8 cellular contexts compared by ENCODE assay signal in genomic region chr3:50260942-50261441, GRCh38. TPM values are rescaled to one million over a fixed set of nuclear protein-coding genes. Genes with fewer than 3 reads are reported as not detected.
A peak's percentile ranks its signal among the peaks of the same experiment; 100 is the strongest.
DNase-seq lines count a peak whose midpoint lies in the region; ATAC-seq and TF ChIP-seq lines count a peak whose summit lies in the region.

No MANE protein-coding gene starts in this region.

- no peaks in the 10 kb centered on the region for H3K9me3 Mint-ChIP-seq in CD4-positive, alpha-beta T cell
- no peaks in the 10 kb centered on the region for H3K9me3 Mint-ChIP-seq in progenitor cell of endocrine pancreas (ENCODE audit: low read depth)

- no peak overlapping the region for H3K27ac ChIP-seq in CD4-positive, alpha-beta T cell (ENCODE audit: low read depth, low read length)
- H3K27ac ChIP-seq in Panc1 (ENCODE audit: low read length) (peak overlapping the region; percentile 72; the same call in 1 of the 2 replicates), esophagus (ENCODE audit: low read depth in 2 of 2, low read length in 1 of 2) (peak overlapping the region; percentile 85 to 90)

- H3K4me3 Mint-ChIP-seq in CD4-positive, alpha-beta T cell, result peak overlapping the region; percentile 54
- peak overlapping the region; percentile 56 for H3K4me3 Mint-ChIP-seq in progenitor cell of endocrine pancreas (ENCODE audit: low read depth)

- TF ChIP-seq CTCF in CD4-positive, alpha-beta T cell (IDR thresholded peaks at IDR 0.05), result no peak
- no peak for TF ChIP-seq CTCF in Panc1 (IDR thresholded peaks at IDR 0.05)
- TF ChIP-seq CTCF in progenitor cell of endocrine pancreas (IDR thresholded peaks at IDR 0.05; ENCODE audit: unreplicated experiment), result no peak

- POLR2A ChIA-PET in CD4-positive, alpha-beta T cell (lab: Charles Lee), result interaction anchor here (0.6 to 1.5 kb wide), 3 partner anchors 9 to 165 kb away, joined by 3 to 4 read pairs (median 3); no protein-coding TSS in a partner anchor
- POLR2A ChIA-PET in Panc1 (lab: Charles Lee), result no interaction called here

- no peak overlapping the region for H3K27ac Mint-ChIP-seq in CD4-positive, alpha-beta T cell
- peak overlapping the region; percentile 96 for H3K27ac Mint-ChIP-seq in progenitor cell of endocrine pancreas

- in situ Hi-C loops in Panc1 (cut with HindIII; ENCODE audit: low pct_unique_long_range_greater_than_20kb, low sequenced_read_pairs), result no loop called here

- H3K27me3 ChIP-seq in CD4-positive, alpha-beta T cell (ENCODE audit: control insufficient read depth, insufficient read depth, low read length), result no peaks in the 10 kb centered on the region
- H3K27me3 ChIP-seq in Panc1 (ENCODE audit: control insufficient read depth, insufficient read depth, low read length) (no peaks in the 10 kb centered on the region), esophagus (ENCODE audit: control insufficient read depth in 1 of 2, insufficient read depth in 2 of 2, low read length in 2 of 2) (no peaks in the 10 kb centered on the region)

- H3K36me3 ChIP-seq in Panc1 (ENCODE audit: control insufficient read depth, insufficient read depth, low read length), result no peaks in the 10 kb centered on the region
- peaks cover 16 to 21% of the 10 kb centered on the region in 2 donors for H3K36me3 ChIP-seq in esophagus (ENCODE audit: control insufficient read depth in 2 of 2, insufficient read depth in 2 of 2, low read length in 1 of 2)

- H3K4me1 ChIP-seq in Panc1 (ENCODE audit: control insufficient read depth, insufficient read depth, low read length) (peaks cover 9% of the 10 kb centered on the region), esophagus (ENCODE audit: control insufficient read depth in 2 of 2, insufficient read depth in 2 of 2, low read length in 1 of 2) (peaks cover 0 to 15% of the 10 kb centered on the region in 2 donors)

- peaks cover 4% of the 10 kb centered on the region for H3K27me3 Mint-ChIP-seq in CD4-positive, alpha-beta T cell
- no peaks in the 10 kb centered on the region for H3K27me3 Mint-ChIP-seq in progenitor cell of endocrine pancreas

- no TSS peak for BruUV-seq in Panc1 (replicated peaks; lab: Mats Ljungman, UMichigan)

- WGBS in esophagus, 2 donors, result 76 to 78% methylated on average over 5 of the region's 5 CpGs

- H3K9me3 ChIP-seq in CD4-positive, alpha-beta T cell (ENCODE audit: control insufficient read depth, low read length), result no peaks in the 10 kb centered on the region
- H3K9me3 ChIP-seq in Panc1 (ENCODE audit: control insufficient read depth, insufficient read depth, low read depth, low read length) (no peaks in the 10 kb centered on the region), esophagus (ENCODE audit: control insufficient read depth in 2 of 2, insufficient read depth in 1 of 2, low read depth in 1 of 2, low read length in 1 of 2) (no peaks in the 10 kb centered on the region)

- peak overlapping the region; percentile 39 to 51; a peak in 3 of 4 replicates for H3K4me3 ChIP-seq in Panc1 (ENCODE audit: low read depth in 2 of 2, low read length in 2 of 2)
- no peak overlapping the region for H3K4me3 ChIP-seq in esophagus (ENCODE audit: low read depth in 1 of 2, low read length in 2 of 2)

- ATAC-seq in CD4-positive, alpha-beta T cell (ENCODE audit: poor library complexity), result no peak
- ATAC-seq in Panc1 (no peak), GM18517 (IDR thresholded peaks at IDR 0.05; ENCODE audit: unreplicated experiment) (no peak)

- H3K36me3 Mint-ChIP-seq in CD4-positive, alpha-beta T cell (ENCODE audit: low read depth), result peaks cover 39% of the 10 kb centered on the region
- peaks cover 11% of the 10 kb centered on the region for H3K36me3 Mint-ChIP-seq in progenitor cell of endocrine pancreas (ENCODE audit: insufficient read depth)

- no peak for DNase-seq in CD4-positive, alpha-beta T cell
- no peak for DNase-seq in Panc1 (ENCODE audit: low read depth, low spot score)
- no peak for DNase-seq in progenitor cell of endocrine pancreas (ENCODE audit: low spot score, unreplicated experiment)
- DNase-seq in central memory CD4-positive, alpha-beta T cell, result no peak
- no peak for DNase-seq in NCI-H1417 (lab: John Stamatoyannopoulos, UW)
- no peak for DNase-seq in NCI-H446 (lab: John Stamatoyannopoulos, UW)

- CTCF ChIA-PET in CD4-positive, alpha-beta T cell (lab: Charles Lee), result interaction anchor here (1.0 to 2.7 kb wide), 3 partner anchors 14 to 69 kb away, joined by 3 to 11 read pairs (median 3); no protein-coding TSS in a partner anchor
- CTCF ChIA-PET in Panc1 (lab: Charles Lee), result no interaction called here

- peaks cover 3% of the 10 kb centered on the region for H3K4me1 Mint-ChIP-seq in CD4-positive, alpha-beta T cell (ENCODE audit: low read depth)
- peaks cover 46% of the 10 kb centered on the region for H3K4me1 Mint-ChIP-seq in progenitor cell of endocrine pancreas (ENCODE audit: low read depth)

- intact Hi-C loops in CD4-positive, alpha-beta T cell (cut with DNase I, micrococcal nuclease), result loop anchor here in 1 of 2 experiments (1.0 kb wide), 1 partner anchor 34 kb away; no protein-coding TSS in a partner anchor
- intact Hi-C loops in Panc1 (cut with micrococcal nuclease; ENCODE audit: unreplicated experiment), result loop anchor here (10.0 kb wide), 1 partner anchor 66 kb away; the partner anchor contains the start of gene GNAT1

RNA-seq across cellular contexts. Expression of gene SEMA3B, which starts 8.0 kb away (rescaled TPM):
- total RNA-seq in CD4-positive, alpha-beta T cell, result 1 to 10 TPM; 1.9 to 2.0 TPM
- total RNA-seq in Panc1 (2021; ENCODE audit: unreplicated experiment) (1.4 TPM), progenitor cell of endocrine pancreas (24.6 and 27.6 TPM in 2 replicates)
- polyA plus RNA-seq in Panc1 (2012; ENCODE audit: insufficient read length), result 2.8 TPM
- polyA plus RNA-seq in esophagus, result 1 to 10 TPM; 5.2 to 7.8 TPM

RNA-seq across cellular contexts. Expression of gene LSMEM2, which starts 17.9 kb away (rescaled TPM):
- total RNA-seq in CD4-positive, alpha-beta T cell, result under 1 TPM in 1 of 2 experiments, not detected in 1; 0.22 TPM
- total RNA-seq in Panc1 (2021; ENCODE audit: unreplicated experiment) (not detected), progenitor cell of endocrine pancreas (not detected in 2 replicates)
- not detected for polyA plus RNA-seq in Panc1 (2012; ENCODE audit: insufficient read length)
- polyA plus RNA-seq in esophagus, result under 1 TPM; 0.07 to 0.16 TPM

RNA-seq across cellular contexts. Expression of gene GNAI2, which starts 25.0 kb away (rescaled TPM):
- total RNA-seq in CD4-positive, alpha-beta T cell, result 100 to 1,000 TPM; 204 to 217 TPM
- total RNA-seq in Panc1 (2021; ENCODE audit: unreplicated experiment) (170 TPM), progenitor cell of endocrine pancreas (158 and 171 TPM in 2 replicates)
- 252 TPM for polyA plus RNA-seq in Panc1 (2012; ENCODE audit: insufficient read length)
- 10 to 100 TPM; 52.2 to 61.8 TPM for polyA plus RNA-seq in esophagus

RNA-seq across cellular contexts. Expression of gene IFRD2, which starts 31.2 kb away (rescaled TPM):
- total RNA-seq in CD4-positive, alpha-beta T cell, result 10 to 100 TPM; 30.0 to 30.4 TPM
- 111 TPM for total RNA-seq in Panc1 (2021; ENCODE audit: unreplicated experiment)
- 113 TPM for polyA plus RNA-seq in Panc1 (2012; ENCODE audit: insufficient read length)
- polyA plus RNA-seq in esophagus, result 10 to 100 TPM; 65.6 to 69.5 TPM
- total RNA-seq in progenitor cell of endocrine pancreas, result 49.0 and 58.7 TPM in 2 replicates

RNA-seq across cellular contexts. Expression of gene HYAL3, which starts 38.2 kb away (rescaled TPM):
- total RNA-seq in CD4-positive, alpha-beta T cell, result 1 to 10 TPM; 3.0 to 3.2 TPM
- total RNA-seq in Panc1 (2021; ENCODE audit: unreplicated experiment) (3.9 TPM), progenitor cell of endocrine pancreas (3.2 and 3.6 TPM in 2 replicates)
- polyA plus RNA-seq in Panc1 (2012; ENCODE audit: insufficient read length), result 3.4 TPM
- polyA plus RNA-seq in esophagus, result 1 to 10 TPM; 3.4 to 5.1 TPM

Comparison
In these comparisons a context has a peak if more than half of its experiments do, and no peak if none do; other contexts are left out.
1. H3K4me3 ChIP-seq: peak in Panc1 (2 of 2); none in esophagus (0 of 2).